Comparison of ENCODE assay signal across 8 cellular contexts in the genomic region with DNA sequence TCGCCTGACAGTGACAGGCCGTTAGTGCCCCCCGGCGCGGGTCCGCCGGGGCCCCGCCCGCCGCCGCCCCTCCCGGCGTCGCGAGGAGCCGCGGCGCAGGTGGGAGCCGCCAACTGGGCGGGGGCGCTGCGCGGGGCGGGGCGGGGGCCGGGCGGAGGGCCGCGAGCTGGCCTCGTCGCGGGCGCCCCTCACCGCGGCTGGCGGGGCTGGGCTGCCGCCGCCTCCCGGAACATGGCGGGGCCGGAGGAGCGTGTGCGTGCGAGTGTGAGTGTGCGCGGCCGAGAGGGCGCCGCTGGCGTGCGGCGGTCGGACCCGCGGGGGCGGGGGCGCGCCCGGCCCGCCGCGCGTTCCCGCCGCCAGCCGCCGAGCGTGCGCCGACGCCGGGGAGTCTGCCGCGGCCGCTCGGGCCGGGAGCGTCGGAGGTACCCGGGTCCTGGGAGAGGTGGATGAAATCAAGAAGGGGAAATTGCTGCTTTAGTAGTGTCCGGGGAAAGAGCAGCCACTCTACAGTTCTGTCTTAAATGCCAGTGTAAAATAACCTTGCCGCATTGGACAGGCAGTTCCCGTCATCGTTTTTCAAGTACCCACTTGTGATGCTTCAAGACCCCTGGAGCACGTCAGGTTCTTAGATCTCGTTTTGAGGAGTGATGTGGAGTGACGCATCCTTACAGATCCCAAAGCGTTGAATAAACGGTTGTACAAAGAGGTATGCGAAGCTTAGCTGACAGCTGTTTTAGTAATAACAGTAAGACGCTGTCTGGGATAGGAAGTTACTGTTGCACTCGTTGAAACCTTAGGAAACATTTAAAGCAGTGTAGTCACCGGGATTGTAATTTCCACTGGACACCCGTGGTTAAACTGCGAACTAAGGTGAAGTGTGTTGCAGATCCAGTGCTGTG. TPM values are rescaled to one million over a fixed set of nuclear protein-coding genes. Genes with fewer than 3 reads are reported as not detected.
DNase-seq lines count a peak whose midpoint lies in the region; ATAC-seq and TF ChIP-seq lines count a peak whose summit lies in the region.

No MANE protein-coding gene starts in this region.

- intact Hi-C loops in lower leg skin (cut with DNase I; ENCODE audit: low total_unique reads) = no loop called here

- H3K27me3 Mint-ChIP-seq in activated CD4-positive, alpha-beta T cell treated with anti-CD3 and anti-CD28 coated beads, Interleukin-2, amount 10 ng/mL, durations not matched to agents 7 days and 5 days = no peaks in the 10 kb centered on the region

- CTCF ChIA-PET in activated CD4-positive, alpha-beta T cell treated with anti-CD3 and anti-CD28 coated beads, Interleukin-2, amount 10 ng/mL, durations not matched to agents 7 days and 5 days (lab: Charles Lee) = interaction anchor here (1.0 to 2.5 kb wide), 5 partner anchors 13 to 336 kb away, joined by 3 to 6 read pairs (median 4); no protein-coding TSS in a partner anchor

- H3K4me3 Mint-ChIP-seq in activated CD4-positive, alpha-beta T cell treated with anti-CD3 and anti-CD28 coated beads, Interleukin-2, amount 10 ng/mL, durations not matched to agents 7 days and 5 days = peak overlapping the region; percentile 94

- H3K4me1 Mint-ChIP-seq in activated CD4-positive, alpha-beta T cell treated with anti-CD3 and anti-CD28 coated beads, Interleukin-2, amount 10 ng/mL, durations not matched to agents 7 days and 5 days = peaks cover 64% of the 10 kb centered on the region

- H3K4me3 ChIP-seq in lower leg skin (ENCODE audit: low read depth, poor library complexity, severe bottlenecking) = peak overlapping the region; percentile 60

- TF ChIP-seq POLR2A in GM18951 (IDR thresholded peaks at IDR 0.05; ENCODE audit: extremely low read depth, insufficient read depth, insufficient read length) (peak; percentile 45), lower leg skin (IDR thresholded peaks at IDR 0.05) (no peak)

- H3K27ac Mint-ChIP-seq in activated CD4-positive, alpha-beta T cell treated with anti-CD3 and anti-CD28 coated beads, Interleukin-2, amount 10 ng/mL, durations not matched to agents 7 days and 5 days = peak overlapping the region; percentile 96

- TF ChIP-seq CTCF in AG09319 (IDR thresholded peaks at IDR 0.05; ENCODE audit: low read depth, low read length) = no peak
- TF ChIP-seq CTCF in lower leg skin (IDR thresholded peaks at IDR 0.05) = no peak

- WGBS in lower leg skin, 2 donors = 0 to 1% methylated on average over 19 to 42 of the region's 95 CpGs

- peak; percentile 41 for ATAC-seq in HG03159 (IDR thresholded peaks at IDR 0.05; ENCODE audit: unreplicated experiment)

- peaks cover 45% of the 10 kb centered on the region for H3K36me3 Mint-ChIP-seq in activated CD4-positive, alpha-beta T cell treated with anti-CD3 and anti-CD28 coated beads, Interleukin-2, amount 10 ng/mL, durations not matched to agents 7 days and 5 days (ENCODE audit: low read depth)

- H3K9me3 Mint-ChIP-seq in activated CD4-positive, alpha-beta T cell treated with anti-CD3 and anti-CD28 coated beads, Interleukin-2, amount 10 ng/mL, durations not matched to agents 7 days and 5 days = no peaks in the 10 kb centered on the region

- POLR2A ChIA-PET in activated CD4-positive, alpha-beta T cell treated with anti-CD3 and anti-CD28 coated beads, Interleukin-2, amount 10 ng/mL, durations not matched to agents 7 days and 5 days (lab: Charles Lee) = no interaction called here

- DNase-seq in AG09319 (ENCODE audit: extremely low read depth, low read depth) (peak; percentile 52), NCI-H460 (ENCODE audit: extremely low read depth, low read depth) (peak; percentile 51), dermis blood vessel endothelial cell (peak; percentile 78), lower leg skin (ENCODE audit: low spot score in 2 of 2) (peak; percentile 55 to 86)
- DNase-seq in activated CD4-positive, alpha-beta T cell treated with anti-CD3 and anti-CD28 coated beads, Interleukin-2, amount 10 ng/mL, durations not matched to agents 7 days and 5 days = peak; percentile 68
- DNase-seq in stimulated activated CD4-positive, alpha-beta T cell treated with anti-CD3 and anti-CD28 coated beads, TNF-alpha, amount 100 ng/mL, for 24 hours (ENCODE audit: low read depth in 3 of 3) = peak in 2 of 3 experiments; percentile 49 to 63

- in situ Hi-C loops in GM18951 (cut with MboI; ENCODE audit: low sequenced_read_pairs, unreplicated experiment) = no loop called here

RNA-seq across cellular contexts. Expression of a gene that starts 0.8 kb away (rescaled TPM):
- total RNA-seq in NCI-H460 (2014; rRNA removed; shearing (Covaris generic)) = 7.9 and 9.1 TPM in 2 replicates
- 2.6 and 3.7 TPM in 2 replicates for polyA plus RNA-seq in NCI-H460 (2014; cell fraction: nucleus; rRNA removed)
- total RNA-seq in activated CD4-positive, alpha-beta T cell treated with anti-CD3 and anti-CD28 coated beads, Interleukin-2, amount 10 ng/mL, durations not matched to agents 7 days and 5 days = 100 to 1,000 TPM in 1 of 2 experiments, 10 to 100 TPM in 1; 79.4 to 107 TPM
- total RNA-seq in dermis blood vessel endothelial cell (23.3 and 50.2 TPM in 2 replicates), lower leg skin (10 to 100 TPM; 49.8 to 68.4 (median 54.1) TPM)

RNA-seq across cellular contexts. Expression of a gene that starts 34.9 kb away (rescaled TPM):
- total RNA-seq in NCI-H460 (2014; rRNA removed; shearing (Covaris generic)) = 128 and 160 TPM in 2 replicates
- 189 and 212 TPM in 2 replicates for polyA plus RNA-seq in NCI-H460 (2014; cell fraction: nucleus; rRNA removed)
- 100 to 1,000 TPM; 177 to 185 TPM for total RNA-seq in activated CD4-positive, alpha-beta T cell treated with anti-CD3 and anti-CD28 coated beads, Interleukin-2, amount 10 ng/mL, durations not matched to agents 7 days and 5 days
- 93.9 and 170 TPM in 2 replicates for total RNA-seq in dermis blood vessel endothelial cell
- 100 to 1,000 TPM in 3 of 4 donors, 10 to 100 TPM in 1; 84.9 to 111 (median 108) TPM for total RNA-seq in lower leg skin

Comparison
In these comparisons a context has a peak if more than half of its experiments do, and no peak if none do; other contexts are left out.
1. Peak in every context shown above with its lines: DNase-seq, ATAC-seq and H3K4me3 ChIP-seq.